ENCODE assay signal across 8 cellular contexts in genomic region chr3:160941885-160942494, GRCh38.
DNase-seq lines count a peak whose midpoint lies in the region; ATAC-seq and TF ChIP-seq lines count a peak whose summit lies in the region.

No MANE protein-coding gene starts in this region.

- H3K4me1 ChIP-seq in adipocyte (ENCODE audit: control insufficient read depth, insufficient read depth, low read length): no peaks in the 10 kb centered on the region
- no peaks in the 10 kb centered on the region for H3K4me1 ChIP-seq in hepatocyte (ENCODE audit: insufficient read depth)

- H2AFZ ChIP-seq in hepatocyte: no peak overlapping the region

- H3K9me3 ChIP-seq in adipocyte (ENCODE audit: control insufficient read depth, low read length) (no peaks in the 10 kb centered on the region), hepatocyte (ENCODE audit: low read depth) (no peaks in the 10 kb centered on the region)

- H3K27ac ChIP-seq in hepatocyte: no peak overlapping the region

- H3K4me2 ChIP-seq in hepatocyte: no peak overlapping the region

- no peaks in the 10 kb centered on the region for H4K20me1 ChIP-seq in hepatocyte (ENCODE audit: insufficient read depth, poor library complexity, severe bottlenecking)

- no peaks in the 10 kb centered on the region for H3K27me3 ChIP-seq in adipocyte (replicated peaks; ENCODE audit: control insufficient read depth, insufficient read depth, low read length)
- no peaks in the 10 kb centered on the region for H3K27me3 ChIP-seq in hepatocyte

- 44% methylated on average over 5 of the region's 5 CpGs for WGBS in hepatocyte (ENCODE audit: low lambda C conversion rate, missing lambda C conversion rate)

- ATAC-seq in HG02763 (IDR thresholded peaks at IDR 0.05; ENCODE audit: unreplicated experiment): peak; percentile 92

- in situ Hi-C loops in GM13976 (cut with MboI; ENCODE audit: low sequenced_read_pairs, unreplicated experiment): loop anchor here (25.0 kb wide), 1 partner anchor 470 kb away; no protein-coding TSS in a partner anchor

- no peaks in the 10 kb centered on the region for H3K79me2 ChIP-seq in hepatocyte

- TF ChIP-seq CTCF in GM13976 (IDR thresholded peaks at IDR 0.05; ENCODE audit: borderline replicate concordance, control extremely low read depth, extremely low read depth, insufficient read depth, missing control alignments): peak; percentile 66
- TF ChIP-seq CTCF in hepatocyte (IDR thresholded peaks at IDR 0.05; ENCODE audit: poor library complexity): peak; percentile 78

- DNase-seq in GM13976 (ENCODE audit: low spot score): peak; percentile 58
- peak; percentile 72 for DNase-seq in RKO (ENCODE audit: low spot score)
- DNase-seq in adipocyte (ENCODE audit: low read depth): peak; percentile 90
- DNase-seq in hepatocyte (ENCODE audit: low spot score): peak; percentile 84
- DNase-seq in stimulated activated CD4-positive, alpha-beta T cell treated with anti-CD3 and anti-CD28 coated beads, Interleukin-15, amount 100 ng/mL, for 1 hour (ENCODE audit: low read depth in 1 of 2, low spot score in 1 of 2): peak; percentile 3 to 26
- no peak for DNase-seq in NCI-H1417 (lab: John Stamatoyannopoulos, UW)
- DNase-seq in UCSD-AML1 (lab: John Stamatoyannopoulos, UW; ENCODE audit: unreplicated experiment): no peak

- H3K36me3 ChIP-seq in adipocyte (ENCODE audit: control insufficient read depth, insufficient read depth, low read length, severe bottlenecking): no peaks in the 10 kb centered on the region
- H3K36me3 ChIP-seq in hepatocyte (replicated peaks; ENCODE audit: insufficient read depth, low read depth): no peaks in the 10 kb centered on the region

- no peaks in the 10 kb centered on the region for H3K9me2 ChIP-seq in hepatocyte (replicated peaks; ENCODE audit: insufficient read depth)

- no peak overlapping the region for H3K4me3 ChIP-seq in adipocyte (ENCODE audit: low read length)
- no peak overlapping the region for H3K4me3 ChIP-seq in hepatocyte

- no peak overlapping the region for H3K9ac ChIP-seq in adipocyte (ENCODE audit: low read length)

Comparison
In these comparisons a context has a peak if more than half of its experiments do, and no peak if none do; other contexts are left out.
1. DNase-seq: peak in GM13976 (single experiment), RKO (single experiment), adipocyte (single experiment), hepatocyte (single experiment) and stimulated activated CD4-positive, alpha-beta T cell treated with anti-CD3 and anti-CD28 coated beads, Interleukin-15, amount 100 ng/mL, for 1 hour (2 of 2); none in NCI-H1417 (0 of 3) and UCSD-AML1 (single experiment).